14 cellular contexts compared by ENCODE assay signal in the genomic region with DNA sequence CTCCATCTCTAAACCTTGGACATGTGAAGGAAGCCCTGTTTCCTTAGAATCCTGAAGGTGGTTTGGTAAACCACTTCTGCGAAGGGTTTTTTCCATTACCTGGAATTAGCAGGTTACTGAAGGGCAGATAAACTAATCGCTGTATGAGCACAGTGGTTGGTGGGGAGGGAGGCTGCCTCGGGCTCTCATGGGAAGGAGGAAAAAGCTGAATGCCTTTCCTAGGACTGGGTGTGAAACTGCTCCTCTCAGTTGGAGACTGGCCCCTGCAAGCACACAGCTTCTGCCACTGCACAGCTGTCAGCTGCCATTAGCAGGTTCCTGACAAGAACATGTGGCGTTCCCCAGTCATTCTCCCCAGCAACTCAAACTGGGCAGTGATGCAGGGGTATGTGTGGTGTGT.
A peak's percentile ranks its signal among the peaks of the same experiment; 100 is the strongest.
DNase-seq lines count a peak whose midpoint lies in the region; ATAC-seq and TF ChIP-seq lines count a peak whose summit lies in the region.
"Had no signal": no experiment of that assay in that cellular context is flagged by ENCODE, and none has a peak within 500 bp of the region (broad histone marks: within the 10 kb centered on the region; RNA-seq: fewer than 3 reads in every experiment).

No MANE protein-coding gene starts in this region.

- H3K9ac ChIP-seq in smooth muscle cell (ENCODE audit: low read depth): no peak overlapping the region

- H3F3A ChIP-seq in smooth muscle cell (ENCODE audit: low read depth): no peaks in the 10 kb centered on the region

- H3K27ac ChIP-seq in epithelial cell of prostate (peak overlapping the region; percentile 70), smooth muscle cell (ENCODE audit: low read depth) (peak overlapping the region; percentile 53), ascending aorta (no peak overlapping the region)
- H3K27ac ChIP-seq: cardiac muscle cell, hepatocyte, suprapubic skin had no signal

- no peaks in the 10 kb centered on the region for H4K20me1 ChIP-seq in smooth muscle cell (ENCODE audit: low read depth)

- no peak for TF ChIP-seq CTCF in smooth muscle cell (IDR thresholded peaks at IDR 0.05; ENCODE audit: borderline replicate concordance, insufficient read depth, poor library complexity, severe bottlenecking)
- TF ChIP-seq CTCF in ascending aorta (IDR thresholded peaks at IDR 0.05): no peak
- no peak for TF ChIP-seq CTCF in GM10266 (IDR thresholded peaks at IDR 0.05; ENCODE audit: control insufficient read depth, insufficient read depth, low read depth, missing control alignments)

- intact Hi-C loops in ascending aorta (cut with DNase I): no loop called here

- ATAC-seq in GM19023 (IDR thresholded peaks at IDR 0.05; ENCODE audit: unreplicated experiment) (peak; percentile 5), GM18858 (IDR thresholded peaks at IDR 0.05; ENCODE audit: unreplicated experiment) (no peak)

- H2AFZ ChIP-seq in smooth muscle cell (ENCODE audit: low read depth): no peak overlapping the region
- H2AFZ ChIP-seq: hepatocyte had no signal

- peaks cover 3% of the 10 kb centered on the region for H3K4me1 ChIP-seq in smooth muscle cell (ENCODE audit: low read depth)
- H3K4me1 ChIP-seq in ascending aorta: no peaks in the 10 kb centered on the region
- peaks cover 3% of the 10 kb centered on the region; the same call in 1 of the 2 replicates for H3K4me1 ChIP-seq in HAP-1
- H3K4me1 ChIP-seq: suprapubic skin had no signal

- no peaks in the 10 kb centered on the region for H3K36me3 ChIP-seq in smooth muscle cell (ENCODE audit: low read depth)
- H3K36me3 ChIP-seq in ascending aorta: no peaks in the 10 kb centered on the region
- no peaks in the 10 kb centered on the region for H3K36me3 ChIP-seq in HAP-1 (replicated peaks)
- H3K36me3 ChIP-seq: cardiac muscle cell, suprapubic skin had no signal

- H3K27me3 ChIP-seq in smooth muscle cell (ENCODE audit: low read depth): no peaks in the 10 kb centered on the region
- H3K27me3 ChIP-seq in ascending aorta: no peaks in the 10 kb centered on the region
- H3K27me3 ChIP-seq in HAP-1 (ENCODE audit: low read depth): no peaks in the 10 kb centered on the region
- H3K27me3 ChIP-seq: cardiac muscle cell, hepatocyte, suprapubic skin had no signal

- DNase-seq in NCI-H69 (lab: John Stamatoyannopoulos, UW): peak; percentile 87
- no peak for DNase-seq in epithelial cell of prostate (ENCODE audit: low read depth, low spot score)
- DNase-seq in smooth muscle cell (lab: John Stamatoyannopoulos, UW; ENCODE audit: unreplicated experiment): no peak
- no peak for DNase-seq in ascending aorta (ENCODE audit: low spot score in 2 of 2)
- no peak for DNase-seq in HAP-1 (ENCODE audit: low spot score in 2 of 2)
- no peak for DNase-seq in GM10266 (ENCODE audit: extremely low spot score)
- DNase-seq: activated CD8-positive, alpha-beta memory T cell treated with anti-CD3 and anti-CD28 coated beads for 24 hours; activated naive CD4-positive, alpha-beta T cell treated with anti-CD3 and anti-CD28 coated beads, Interleukin-2, amount 50 U/mL, for 16 hours; CD8-positive, alpha-beta memory T cell had no signal

- in situ Hi-C loops in HAP-1 (cut with MboI; ENCODE audit: low sequenced_read_pairs): no loop called here

- H3K9me3 ChIP-seq in smooth muscle cell (replicated peaks; ENCODE audit: low read depth): no peaks in the 10 kb centered on the region
- no peaks in the 10 kb centered on the region for H3K9me3 ChIP-seq in ascending aorta
- no peaks in the 10 kb centered on the region; the same call in 1 of the 2 replicates for H3K9me3 ChIP-seq in HAP-1
- H3K9me3 ChIP-seq: suprapubic skin had no signal

- H3K4me3 ChIP-seq in smooth muscle cell: no peak overlapping the region
- H3K4me3 ChIP-seq in ascending aorta: no peak overlapping the region
- no peak overlapping the region for H3K4me3 ChIP-seq in HAP-1
- H3K4me3 ChIP-seq: cardiac muscle cell, hepatocyte, suprapubic skin had no signal

- H3K79me2 ChIP-seq in smooth muscle cell (ENCODE audit: low read depth): no peaks in the 10 kb centered on the region
- H3K79me2 ChIP-seq: hepatocyte had no signal

- 68% methylated on average over 4 of the region's 4 CpGs for WGBS in smooth muscle cell (ENCODE audit: low lambda C conversion rate)

- no peak overlapping the region for H3K4me2 ChIP-seq in smooth muscle cell
- H3K4me2 ChIP-seq: hepatocyte had no signal

Comparison
In these comparisons a context has a peak if more than half of its experiments do, and no peak if none do; other contexts are left out.
1. H3K27ac ChIP-seq: peak in epithelial cell of prostate (single experiment) and smooth muscle cell (single experiment); none in ascending aorta (0 of 2).